ENCODE assay signal across 7 cellular contexts in the genomic region with DNA sequence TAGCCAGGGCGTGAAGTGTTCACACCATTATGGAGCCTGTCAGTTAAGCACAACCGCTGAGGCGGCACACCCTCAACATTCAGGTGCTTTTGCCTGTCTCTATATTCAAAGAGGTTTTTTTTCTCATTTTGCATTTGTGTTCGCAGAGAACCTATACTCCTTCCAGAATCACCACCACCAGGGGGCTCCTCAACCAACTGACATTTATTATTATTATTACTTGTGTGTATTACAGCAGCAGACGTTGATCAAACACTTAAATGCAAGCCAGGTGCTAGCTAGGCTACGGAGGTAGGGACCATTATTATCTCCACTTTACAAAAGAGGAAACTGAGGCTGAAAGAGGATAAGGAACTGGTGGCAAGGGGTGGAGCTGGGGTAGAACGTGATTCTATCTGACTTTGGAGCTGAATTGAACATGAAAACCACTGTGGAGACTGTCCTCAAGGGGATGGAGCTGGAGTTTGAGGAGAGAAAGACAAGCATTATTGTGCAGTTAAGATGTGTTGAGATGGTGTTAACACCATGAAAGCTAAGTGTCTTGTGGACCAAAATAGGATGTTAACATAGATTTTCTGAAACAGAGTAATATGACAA.
DNase-seq lines count a peak whose midpoint lies in the region; ATAC-seq and TF ChIP-seq lines count a peak whose summit lies in the region.

No MANE protein-coding gene starts in this region.

- peak; percentile 51 for DNase-seq in GM03348 (ENCODE audit: low spot score)
- peak; percentile 34 for DNase-seq in LHCN-M2 (ENCODE audit: low read depth)
- peak; percentile 22 for DNase-seq in mammary epithelial cell
- no peak for DNase-seq in nephron progenitor cell
- DNase-seq in activated T-helper 1 cell treated with anti-CD3 and anti-CD28 coated beads, Interleukin-12 subunit alpha, Interleukin-12 subunit beta, Interleukin-2, Interleukin-4 antibody, amounts not matched to agents 30 ng/mL and 10 ng/mL and 1 ng/mL, durations not matched to agents 14 hours and 24 hours and 36 hours (ENCODE audit: low spot score), result no peak

- H3K27ac ChIP-seq in mammary epithelial cell (ENCODE audit: insufficient read depth, low read depth, low read length), result no peak overlapping the region

- no peak overlapping the region for H3K9ac ChIP-seq in mammary epithelial cell (ENCODE audit: insufficient read depth, low read length)

- no peak overlapping the region for H3K27ac Mint-ChIP-seq in nephron progenitor cell
- no peak overlapping the region for H3K27ac Mint-ChIP-seq in activated T-helper 1 cell treated with anti-CD3 and anti-CD28 coated beads, Interleukin-12 subunit alpha, Interleukin-12 subunit beta, Interleukin-2, Interleukin-4 antibody, amounts not matched to agents 30 ng/mL and 10 ng/mL and 1 ng/mL, durations not matched to agents 14 hours and 24 hours and 36 hours

- H3K4me1 Mint-ChIP-seq in nephron progenitor cell, result no peaks in the 10 kb centered on the region
- H3K4me1 Mint-ChIP-seq in activated T-helper 1 cell treated with anti-CD3 and anti-CD28 coated beads, Interleukin-12 subunit alpha, Interleukin-12 subunit beta, Interleukin-2, Interleukin-4 antibody, amounts not matched to agents 30 ng/mL and 10 ng/mL and 1 ng/mL, durations not matched to agents 14 hours and 24 hours and 36 hours (ENCODE audit: low read depth), result no peaks in the 10 kb centered on the region

- CTCF ChIA-PET in mammary epithelial cell (lab: Charles Lee; ENCODE audit: low non-redundant PET), result interaction anchor here (0.5 to 0.7 kb wide), 5 partner anchors 16 to 521 kb away, joined by 3 to 14 read pairs (median 3); no protein-coding TSS in a partner anchor

- ATAC-seq in GM18858 (IDR thresholded peaks at IDR 0.05; ENCODE audit: unreplicated experiment), result no peak
- no peak for ATAC-seq in HG03280 (IDR thresholded peaks at IDR 0.05; ENCODE audit: unreplicated experiment)

- H3K79me2 ChIP-seq in mammary epithelial cell (ENCODE audit: insufficient read depth, low read length), result no peaks in the 10 kb centered on the region

- no peak overlapping the region for H3K4me2 ChIP-seq in mammary epithelial cell (ENCODE audit: insufficient read depth, low read depth, low read length)

- peaks cover 15% of the 10 kb centered on the region for H3K27me3 Mint-ChIP-seq in nephron progenitor cell (ENCODE audit: low read depth, poor library complexity)
- H3K27me3 Mint-ChIP-seq in activated T-helper 1 cell treated with anti-CD3 and anti-CD28 coated beads, Interleukin-12 subunit alpha, Interleukin-12 subunit beta, Interleukin-2, Interleukin-4 antibody, amounts not matched to agents 30 ng/mL and 10 ng/mL and 1 ng/mL, durations not matched to agents 14 hours and 24 hours and 36 hours (ENCODE audit: insufficient read depth), result no peaks in the 10 kb centered on the region

- in situ Hi-C loops in mammary epithelial cell (cut with MboI; ENCODE audit: low sequenced_read_pairs in 2 of 2), result loop anchor here in 1 of 2 donors (10.0 to 25.0 kb wide), 2 partner anchors 527 to 725 kb away; no protein-coding TSS in a partner anchor

- H4K20me1 ChIP-seq in mammary epithelial cell (ENCODE audit: insufficient read depth, low read length), result no peaks in the 10 kb centered on the region

- intact Hi-C loops in mammary epithelial cell (cut with micrococcal nuclease), result loop anchor here (1.0 to 5.0 kb wide), 4 partner anchors 521 to 1307 kb away; no protein-coding TSS in a partner anchor
- intact Hi-C loops in activated T-helper 1 cell treated with anti-CD3 and anti-CD28 coated beads, Interleukin-12 subunit alpha, Interleukin-12 subunit beta, Interleukin-2, Interleukin-4 antibody, amounts not matched to agents 30 ng/mL and 10 ng/mL and 1 ng/mL, durations not matched to agents 14 hours and 24 hours and 36 hours (cut with micrococcal nuclease), result loop anchor here (10.0 kb wide), 1 partner anchor 725 kb away; no protein-coding TSS in a partner anchor

- no peaks in the 10 kb centered on the region for H3K9me3 Mint-ChIP-seq in nephron progenitor cell
- H3K9me3 Mint-ChIP-seq in activated T-helper 1 cell treated with anti-CD3 and anti-CD28 coated beads, Interleukin-12 subunit alpha, Interleukin-12 subunit beta, Interleukin-2, Interleukin-4 antibody, amounts not matched to agents 30 ng/mL and 10 ng/mL and 1 ng/mL, durations not matched to agents 14 hours and 24 hours and 36 hours, result no peaks in the 10 kb centered on the region

- peaks cover 1% of the 10 kb centered on the region for H3K27me3 ChIP-seq in mammary epithelial cell (ENCODE audit: insufficient read depth, low read length)

- WGBS in mammary epithelial cell (ENCODE audit: low coverage, missing lambda C conversion rate), result 48% methylated on average over 7 of the region's 7 CpGs

- no TSS peak for BruUV-seq in mammary epithelial cell (replicated peaks; lab: Mats Ljungman, UMichigan)

- no peaks in the 10 kb centered on the region for H3K36me3 ChIP-seq in mammary epithelial cell (ENCODE audit: insufficient read depth, low read length)

- H3K36me3 Mint-ChIP-seq in nephron progenitor cell (ENCODE audit: low read depth), result no peaks in the 10 kb centered on the region
- H3K36me3 Mint-ChIP-seq in activated T-helper 1 cell treated with anti-CD3 and anti-CD28 coated beads, Interleukin-12 subunit alpha, Interleukin-12 subunit beta, Interleukin-2, Interleukin-4 antibody, amounts not matched to agents 30 ng/mL and 10 ng/mL and 1 ng/mL, durations not matched to agents 14 hours and 24 hours and 36 hours (ENCODE audit: low read depth), result no peaks in the 10 kb centered on the region

- no peak overlapping the region for H3K4me3 Mint-ChIP-seq in nephron progenitor cell
- no peak overlapping the region for H3K4me3 Mint-ChIP-seq in activated T-helper 1 cell treated with anti-CD3 and anti-CD28 coated beads, Interleukin-12 subunit alpha, Interleukin-12 subunit beta, Interleukin-2, Interleukin-4 antibody, amounts not matched to agents 30 ng/mL and 10 ng/mL and 1 ng/mL, durations not matched to agents 14 hours and 24 hours and 36 hours

- dilution Hi-C loops in mammary epithelial cell (cut with HindIII; ENCODE audit: low sequenced_read_pairs), result no loop called here

- TF ChIP-seq CTCF in mammary epithelial cell (conservative IDR thresholded peaks at IDR 0.05 in 1 of 2, IDR thresholded peaks at IDR 0.05 in 1 of 2; ENCODE audit: extremely low read depth in 1 of 2, insufficient read depth in 1 of 2, low read depth in 1 of 2, low read length in 2 of 2) (peak; percentile 49 to 65), nephron progenitor cell (IDR thresholded peaks at IDR 0.05) (peak; percentile 45)

- no peaks in the 10 kb centered on the region for H3K9me3 ChIP-seq in mammary epithelial cell (replicated peaks; ENCODE audit: insufficient read depth, low read length)

- no peaks in the 10 kb centered on the region for H3K4me1 ChIP-seq in mammary epithelial cell (ENCODE audit: insufficient read depth, low read length)

- no peak overlapping the region for H2AFZ ChIP-seq in mammary epithelial cell (ENCODE audit: low read depth, low read length)

- no peak overlapping the region for H3K4me3 ChIP-seq in mammary epithelial cell (replicated peaks in 1 of 3; ENCODE audit: insufficient read depth in 1 of 3, low read depth in 2 of 3, low read length in 3 of 3)

Comparison
In these comparisons a context has a peak if more than half of its experiments do, and no peak if none do; other contexts are left out.
1. DNase-seq: peak in GM03348 (single experiment), LHCN-M2 (single experiment) and mammary epithelial cell (single experiment); none in nephron progenitor cell (single experiment) and activated T-helper 1 cell treated with anti-CD3 and anti-CD28 coated beads, Interleukin-12 subunit alpha, Interleukin-12 subunit beta, Interleukin-2, Interleukin-4 antibody, amounts not matched to agents 30 ng/mL and 10 ng/mL and 1 ng/mL, durations not matched to agents 14 hours and 24 hours and 36 hours (single experiment).